In genomic region chr3:152398495-152398894, GRCh38 we compare ENCODE assay signal across 9 cellular contexts.
DNase-seq lines count a peak whose midpoint lies in the region; ATAC-seq and TF ChIP-seq lines count a peak whose summit lies in the region.
"Had no signal": no experiment of that assay in that cellular context is flagged by ENCODE, and none has a peak within 500 bp of the region (broad histone marks: within the 10 kb centered on the region; RNA-seq: fewer than 3 reads in every experiment).

No MANE protein-coding gene starts in this region.

- intact Hi-C loops in spleen (cut with DNase I; ENCODE audit: low total_unique reads), result no loop called here

- POLR2A ChIA-PET in activated CD4-positive, alpha-beta T cell treated with anti-CD3 and anti-CD28 coated beads, Interleukin-2, amount 10 ng/mL, durations not matched to agents 7 days and 5 days (lab: Charles Lee), result interaction anchor here (1.2 kb wide), 1 partner anchor 25 kb away, joined by 9 read pairs; no protein-coding TSS in a partner anchor

- no peak for ATAC-seq in GM21717 (IDR thresholded peaks at IDR 0.05; ENCODE audit: unreplicated experiment)

- no peak for TF ChIP-seq POLR2A in spleen (IDR thresholded peaks at IDR 0.05)

- H3K27ac Mint-ChIP-seq in activated CD4-positive, alpha-beta T cell treated with anti-CD3 and anti-CD28 coated beads, Interleukin-2, amount 10 ng/mL, durations not matched to agents 7 days and 5 days, result peak overlapping the region; percentile 10

- H3K36me3 ChIP-seq in effector memory CD4-positive, alpha-beta T cell (ENCODE audit: control insufficient read depth, insufficient read depth, low read length), result peaks cover 31% of the 10 kb centered on the region
- H3K36me3 ChIP-seq in spleen, result peaks cover 0 to 36% (median 5%) of the 10 kb centered on the region in 6 donors

- no peak for DNase-seq in activated CD4-positive, alpha-beta T cell treated with anti-CD3 and anti-CD28 coated beads, Interleukin-2, amount 10 ng/mL, durations not matched to agents 7 days and 5 days
- DNase-seq in activated CD4-positive, alpha-beta T cell treated with anti-CD3 and anti-CD28 coated beads, Interleukin-2, amount 50 U/mL, for 4 hours, result no peak
- DNase-seq in NCI-H1105 (lab: John Stamatoyannopoulos, UW) (peak; percentile 65), spleen (no peak), hippocampal formation (lab: John Stamatoyannopoulos, UW) (no peak), cerebellar cortex (ENCODE audit: low spot score) (no peak)
- no peak for DNase-seq in effector memory CD4-positive, alpha-beta T cell
- DNase-seq: occipital lobe had no signal

- peaks cover 59% of the 10 kb centered on the region for H3K4me1 Mint-ChIP-seq in activated CD4-positive, alpha-beta T cell treated with anti-CD3 and anti-CD28 coated beads, Interleukin-2, amount 10 ng/mL, durations not matched to agents 7 days and 5 days

- CTCF ChIA-PET in activated CD4-positive, alpha-beta T cell treated with anti-CD3 and anti-CD28 coated beads, Interleukin-2, amount 10 ng/mL, durations not matched to agents 7 days and 5 days (lab: Charles Lee), result interaction anchor here (0.6 to 1.5 kb wide), 3 partner anchors 9 to 1091 kb away, joined by 3 read pairs; no protein-coding TSS in a partner anchor

- no peak overlapping the region for H3K4me3 ChIP-seq in effector memory CD4-positive, alpha-beta T cell (ENCODE audit: insufficient read depth, low read depth, low read length, poor library complexity, severe bottlenecking)
- no peak overlapping the region for H3K4me3 ChIP-seq in spleen

- TF ChIP-seq CTCF in spleen (IDR thresholded peaks at IDR 0.05 in 8 of 11, conservative IDR thresholded peaks at IDR 0.05 in 3 of 11), result no peak

- no peaks in the 10 kb centered on the region for H3K27me3 ChIP-seq in effector memory CD4-positive, alpha-beta T cell (replicated peaks; ENCODE audit: control insufficient read depth, insufficient read depth, low read length, poor library complexity, severe bottlenecking)
- H3K27me3 ChIP-seq in spleen (replicated peaks in 1 of 7), result no peaks in the 10 kb centered on the region

- peaks cover 3% of the 10 kb centered on the region for H3K9me3 Mint-ChIP-seq in activated CD4-positive, alpha-beta T cell treated with anti-CD3 and anti-CD28 coated beads, Interleukin-2, amount 10 ng/mL, durations not matched to agents 7 days and 5 days

- H3K4me1 ChIP-seq in effector memory CD4-positive, alpha-beta T cell (ENCODE audit: control insufficient read depth, insufficient read depth, low read length, poor library complexity, severe bottlenecking), result peaks cover 23% of the 10 kb centered on the region
- H3K4me1 ChIP-seq in spleen, result peaks cover 33 to 99% (median 77%) of the 10 kb centered on the region in 6 donors

- H3K36me3 Mint-ChIP-seq in activated CD4-positive, alpha-beta T cell treated with anti-CD3 and anti-CD28 coated beads, Interleukin-2, amount 10 ng/mL, durations not matched to agents 7 days and 5 days (ENCODE audit: low read depth), result peaks cover 66% of the 10 kb centered on the region

- no peaks in the 10 kb centered on the region for H3K9me3 ChIP-seq in effector memory CD4-positive, alpha-beta T cell (ENCODE audit: control insufficient read depth, low read length)
- peaks cover 0 to 3% (median 0%) of the 10 kb centered on the region in 8 donors for H3K9me3 ChIP-seq in spleen

- H3K4me3 Mint-ChIP-seq in activated CD4-positive, alpha-beta T cell treated with anti-CD3 and anti-CD28 coated beads, Interleukin-2, amount 10 ng/mL, durations not matched to agents 7 days and 5 days, result no peak overlapping the region

- no peaks in the 10 kb centered on the region for H3K27me3 Mint-ChIP-seq in activated CD4-positive, alpha-beta T cell treated with anti-CD3 and anti-CD28 coated beads, Interleukin-2, amount 10 ng/mL, durations not matched to agents 7 days and 5 days

- H3K27ac ChIP-seq in effector memory CD4-positive, alpha-beta T cell (ENCODE audit: insufficient read depth, low read length, poor library complexity, severe bottlenecking), result peak overlapping the region; percentile 37
- H3K27ac ChIP-seq in spleen, result peak overlapping the region in 6 of 8 donors; percentile 30 to 91 (median 61)
